ENCODE assay signal across 20 cellular contexts in the genomic region with DNA sequence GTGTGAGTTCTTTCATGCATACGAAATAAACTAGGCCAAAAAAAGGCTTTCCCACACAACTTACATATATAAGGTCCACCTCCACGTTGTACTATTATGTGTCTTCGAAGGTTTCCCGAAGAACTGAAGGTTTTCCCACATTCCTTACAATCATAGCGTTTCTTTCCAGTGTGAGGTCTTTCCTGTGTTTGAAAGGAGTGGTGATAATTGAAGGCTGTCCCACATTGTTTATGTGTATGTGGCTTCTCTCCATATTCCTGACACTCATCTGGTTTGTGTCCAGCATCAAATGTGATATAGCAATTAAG.
"Had no signal": no experiment of that assay in that cellular context is flagged by ENCODE, and none has a peak within 500 bp of the region (broad histone marks: within the 10 kb centered on the region; RNA-seq: fewer than 3 reads in every experiment).

No MANE protein-coding gene starts in this region.

- H3K36me3 ChIP-seq: neutrophil had no signal

- H3K4me1 Mint-ChIP-seq: naive thymus-derived CD8-positive, alpha-beta T cell had no signal

- H3K4me1 ChIP-seq: esophagus squamous epithelium, foreskin keratinocyte, right atrium auricular region, sigmoid colon, stomach had no signal

- H3K4me3 ChIP-seq: dorsolateral prefrontal cortex, esophagus squamous epithelium, hepatocyte, right atrium auricular region, sigmoid colon, stomach had no signal

- DNase-seq: dorsolateral prefrontal cortex; effector CD8-positive, alpha-beta T cell; esophagus squamous epithelium; head of caudate nucleus; kidney; left colon; left ventricle myocardium superior; naive thymus-derived CD8-positive, alpha-beta T cell; posterior cingulate gyrus; sigmoid colon; small intestine; stimulated activated CD4-positive, alpha-beta T cell treated with anti-CD3 and anti-CD28 coated beads, Interleukin-12 subunit alpha, Interleukin-12 subunit beta, amount 100 ng/mL, for 4 hours; stimulated activated naive CD4-positive, alpha-beta T cell; stomach; trophoblast cell had no signal

- ATAC-seq: foreskin keratinocyte; left colon; left ventricle myocardium superior; naive thymus-derived CD8-positive, alpha-beta T cell had no signal

- H3K4me3 Mint-ChIP-seq: naive thymus-derived CD8-positive, alpha-beta T cell had no signal

- H3K27me3 ChIP-seq: dorsolateral prefrontal cortex, esophagus squamous epithelium, foreskin keratinocyte, hepatocyte, neutrophil, right atrium auricular region, sigmoid colon, stomach had no signal

- H3K27ac ChIP-seq: coronary artery, dorsolateral prefrontal cortex, esophagus squamous epithelium, foreskin keratinocyte, hepatocyte, neutrophil, right atrium auricular region, sigmoid colon, stomach had no signal

- H3K27me3 Mint-ChIP-seq: naive thymus-derived CD8-positive, alpha-beta T cell had no signal
